In the genomic region with DNA sequence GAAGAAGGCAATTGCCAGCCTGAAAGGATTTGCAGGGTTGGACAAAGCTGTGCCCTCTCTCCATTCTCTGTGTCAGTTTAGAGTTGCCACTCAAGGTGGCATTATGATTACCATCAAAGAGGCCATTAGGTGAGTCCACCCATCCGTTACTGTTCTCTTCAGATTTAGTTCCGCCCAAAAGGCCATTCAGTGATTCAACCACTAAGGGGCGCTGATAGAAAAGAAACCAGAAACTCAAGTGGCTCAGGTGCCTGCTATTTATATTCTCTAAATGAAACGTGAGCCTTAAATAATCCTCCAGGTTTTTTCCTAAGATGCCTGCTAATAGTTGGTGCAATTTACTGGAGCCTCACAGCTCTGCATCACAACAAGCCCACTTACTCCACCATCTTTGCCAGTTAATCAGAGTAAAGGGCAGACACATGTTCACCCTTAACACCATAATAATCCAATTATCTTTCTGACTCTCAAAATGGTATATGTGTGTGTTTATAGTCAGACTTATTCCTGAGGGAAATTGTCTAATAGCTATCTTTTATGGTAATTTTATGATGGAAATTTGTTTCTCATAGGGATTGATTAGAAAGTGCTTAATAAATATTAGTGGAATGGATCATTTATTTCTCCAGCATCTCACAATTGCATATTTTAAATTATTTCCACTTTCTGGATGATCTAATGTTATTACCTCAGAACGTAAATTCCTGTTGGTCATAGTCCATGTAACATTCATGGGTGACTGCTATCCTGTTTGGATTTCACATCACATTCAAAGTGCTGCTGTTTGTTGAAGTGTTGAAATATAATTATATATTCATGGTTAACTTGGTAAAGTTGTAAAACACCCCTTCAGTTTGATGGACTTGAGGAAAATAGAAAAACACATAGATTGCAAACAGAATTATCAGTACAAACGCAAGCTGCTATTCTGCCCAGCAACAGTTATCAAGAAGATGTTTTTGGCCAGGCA, we compare ENCODE assay signal across 8 cellular contexts. TPM values are rescaled to one million over a fixed set of nuclear protein-coding genes. Genes with fewer than 3 reads are reported as not detected.
DNase-seq lines count a peak whose midpoint lies in the region; ATAC-seq and TF ChIP-seq lines count a peak whose summit lies in the region.

No MANE protein-coding gene starts in this region.

- no peaks in the 10 kb centered on the region for H4K20me1 ChIP-seq in neural cell (ENCODE audit: insufficient read depth)

- TF ChIP-seq POLR2A in NB4 (IDR thresholded peaks at IDR 0.05; ENCODE audit: extremely low read depth, insufficient read length) (no peak), esophagus squamous epithelium (IDR thresholded peaks at IDR 0.05) (no peak)

- H3K36me3 ChIP-seq in esophagus squamous epithelium (peaks cover 0 to 12% (median 0%) of the 10 kb centered on the region in 3 donors), neural cell (ENCODE audit: insufficient read depth, low read length) (no peaks in the 10 kb centered on the region)

- H3F3A ChIP-seq in neural cell (ENCODE audit: insufficient read depth, low read length, poor library complexity, severe bottlenecking): peaks cover 4% of the 10 kb centered on the region

- no peak overlapping the region for H2AFZ ChIP-seq in neural cell (ENCODE audit: low read depth, low read length)

- peak; percentile 20 for TF ChIP-seq EP300 in neural cell (conservative IDR thresholded peaks at IDR 0.05; ENCODE audit: poor library complexity, severe bottlenecking)

- TF ChIP-seq CTCF in GM10248 (IDR thresholded peaks at IDR 0.05; ENCODE audit: control extremely low read depth, extremely low read depth, low read depth, missing control alignments): peak; percentile 40
- TF ChIP-seq CTCF in NB4 (IDR thresholded peaks at IDR 0.05; ENCODE audit: low read depth, low read length): peak; percentile 70
- TF ChIP-seq CTCF in esophagus squamous epithelium (IDR thresholded peaks at IDR 0.05): peak; percentile 27 to 87 (median 72)
- TF ChIP-seq CTCF in neural cell (IDR thresholded peaks at IDR 0.05; ENCODE audit: poor library complexity, severe bottlenecking): peak; percentile 98

- CTCF ChIA-PET in GM10248 (lab: Yijun Ruan, JAX): interaction anchor here (0.6 to 4.6 kb wide), 10 partner anchors 11 to 385 kb away, joined by 3 to 35 read pairs (median 4); no protein-coding TSS in a partner anchor

- peak; percentile 98 for TF ChIP-seq RAD21 in neural cell (conservative IDR thresholded peaks at IDR 0.05)

- ATAC-seq in HG03135 (IDR thresholded peaks at IDR 0.05; ENCODE audit: unreplicated experiment): no peak

- WGBS in esophagus squamous epithelium, 2 donors: 37 to 40% methylated on average over 5 to 6 of the region's 6 CpGs

- H3K4me1 ChIP-seq in esophagus squamous epithelium: peaks cover 3 to 24% (median 4%) of the 10 kb centered on the region in 3 donors

- H3K4me3 ChIP-seq in NB4 (ENCODE audit: low read depth, low read length) (no peak overlapping the region), esophagus squamous epithelium (no peak overlapping the region), neural cell (ENCODE audit: low read length) (peak overlapping the region; percentile 12)

- DNase-seq in GM10248 (ENCODE audit: extremely low spot score) (peak; percentile 29), NB4 (ENCODE audit: low read depth) (peak; percentile 57), RPMI8226 (peak; percentile 43), esophagus squamous epithelium (lab: John Stamatoyannopoulos, UW) (no peak)
- no peak for DNase-seq in stimulated activated naive CD4-positive, alpha-beta T cell (lab: John Stamatoyannopoulos, UW)
- no peak for DNase-seq in activated CD4-positive, CD25-positive, alpha-beta regulatory T cell (lab: John Stamatoyannopoulos, UW)

- no peaks in the 10 kb centered on the region for H3K79me2 ChIP-seq in neural cell (replicated peaks; ENCODE audit: insufficient read depth, low read length)

- peak overlapping the region; percentile 23 for H3K9ac ChIP-seq in neural cell (ENCODE audit: low read length)

- no peaks in the 10 kb centered on the region for H3K27me3 ChIP-seq in esophagus squamous epithelium
- no peaks in the 10 kb centered on the region for H3K27me3 ChIP-seq in neural cell (ENCODE audit: insufficient read depth, low read depth, low read length)

- H3K9me2 ChIP-seq in neural cell (ENCODE audit: insufficient read depth, low read length): no peaks in the 10 kb centered on the region

- H3K4me2 ChIP-seq in neural cell (ENCODE audit: low read length): no peak overlapping the region

- H3K9me3 ChIP-seq in esophagus squamous epithelium (no peaks in the 10 kb centered on the region), neural cell (ENCODE audit: low read length) (no peaks in the 10 kb centered on the region)

- POLR2A ChIA-PET in GM10248 (lab: Yijun Ruan, JAX): interaction anchor here (0.5 to 0.7 kb wide), 2 partner anchors 15 to 424 kb away, joined by 4 to 6 read pairs; no protein-coding TSS in a partner anchor

- peak overlapping the region in 2 of 4 donors; percentile 19 to 31 for H3K27ac ChIP-seq in esophagus squamous epithelium
- H3K27ac ChIP-seq in neural cell (ENCODE audit: low read length): peak overlapping the region; percentile 57

- intact Hi-C loops in esophagus squamous epithelium (cut with DNase I): loop anchor here (5.0 kb wide), 1 partner anchor 220 kb away; no protein-coding TSS in a partner anchor

TF ChIP-seq in neural cell, 6 proteins besides CTCF, POLR2A, EP300 and RAD21:
- no peak for TF ChIP-seq POLR2AphosphoS5 (IDR thresholded peaks at IDR 0.05)
- peak; percentile 43 for TF ChIP-seq MXI1 (conservative IDR thresholded peaks at IDR 0.05; ENCODE audit: poor library complexity, severe bottlenecking)
- TF ChIP-seq SMC3 (conservative IDR thresholded peaks at IDR 0.05; ENCODE audit: poor library complexity): peak; percentile 98
- TF ChIP-seq, protein P1, sequence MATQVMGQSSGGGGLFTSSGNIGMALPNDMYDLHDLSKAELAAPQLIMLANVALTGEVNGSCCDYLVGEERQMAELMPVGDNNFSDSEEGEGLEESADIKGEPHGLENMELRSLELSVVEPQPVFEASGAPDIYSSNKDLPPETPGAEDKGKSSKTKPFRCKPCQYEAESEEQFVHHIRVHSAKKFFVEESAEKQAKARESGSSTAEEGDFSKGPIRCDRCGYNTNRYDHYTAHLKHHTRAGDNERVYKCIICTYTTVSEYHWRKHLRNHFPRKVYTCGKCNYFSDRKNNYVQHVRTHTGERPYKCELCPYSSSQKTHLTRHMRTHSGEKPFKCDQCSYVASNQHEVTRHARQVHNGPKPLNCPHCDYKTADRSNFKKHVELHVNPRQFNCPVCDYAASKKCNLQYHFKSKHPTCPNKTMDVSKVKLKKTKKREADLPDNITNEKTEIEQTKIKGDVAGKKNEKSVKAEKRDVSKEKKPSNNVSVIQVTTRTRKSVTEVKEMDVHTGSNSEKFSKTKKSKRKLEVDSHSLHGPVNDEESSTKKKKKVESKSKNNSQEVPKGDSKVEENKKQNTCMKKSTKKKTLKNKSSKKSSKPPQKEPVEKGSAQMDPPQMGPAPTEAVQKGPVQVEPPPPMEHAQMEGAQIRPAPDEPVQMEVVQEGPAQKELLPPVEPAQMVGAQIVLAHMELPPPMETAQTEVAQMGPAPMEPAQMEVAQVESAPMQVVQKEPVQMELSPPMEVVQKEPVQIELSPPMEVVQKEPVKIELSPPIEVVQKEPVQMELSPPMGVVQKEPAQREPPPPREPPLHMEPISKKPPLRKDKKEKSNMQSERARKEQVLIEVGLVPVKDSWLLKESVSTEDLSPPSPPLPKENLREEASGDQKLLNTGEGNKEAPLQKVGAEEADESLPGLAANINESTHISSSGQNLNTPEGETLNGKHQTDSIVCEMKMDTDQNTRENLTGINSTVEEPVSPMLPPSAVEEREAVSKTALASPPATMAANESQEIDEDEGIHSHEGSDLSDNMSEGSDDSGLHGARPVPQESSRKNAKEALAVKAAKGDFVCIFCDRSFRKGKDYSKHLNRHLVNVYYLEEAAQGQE (IDR thresholded peaks at IDR 0.05; ENCODE audit: borderline replicate concordance): no peak
- TF ChIP-seq TAF1 (IDR thresholded peaks at IDR 0.05; ENCODE audit: low read depth): no peak

RNA-seq across cellular contexts. Expression of a gene that starts 59.3 kb away (rescaled TPM):
- total RNA-seq in esophagus squamous epithelium: 10 to 100 TPM in 2 of 4 donors, 1 to 10 TPM in 2; 5.5 to 15.8 (median 10.1) TPM
- 9.5 and 11.2 TPM in 2 replicates for polyA plus RNA-seq in neural cell
- 48.3 and 56.5 TPM in 2 replicates for polyA minus RNA-seq in neural cell

Comparison
In these comparisons a context has a peak if more than half of its experiments do, and no peak if none do; other contexts are left out.
1. DNase-seq: peak in GM10248 (single experiment), NB4 (single experiment) and RPMI8226 (single experiment); none in esophagus squamous epithelium (single experiment), stimulated activated naive CD4-positive, alpha-beta T cell (0 of 6) and activated CD4-positive, CD25-positive, alpha-beta regulatory T cell (0 of 4).
2. CTCF ChIP-seq: peak in every context shown above with its lines; median percentile 98 in neural cell; 72 in esophagus squamous epithelium; 70 in NB4; 40 in GM10248.